Comparison of ENCODE assay signal across 15 cellular contexts in the genomic region with DNA sequence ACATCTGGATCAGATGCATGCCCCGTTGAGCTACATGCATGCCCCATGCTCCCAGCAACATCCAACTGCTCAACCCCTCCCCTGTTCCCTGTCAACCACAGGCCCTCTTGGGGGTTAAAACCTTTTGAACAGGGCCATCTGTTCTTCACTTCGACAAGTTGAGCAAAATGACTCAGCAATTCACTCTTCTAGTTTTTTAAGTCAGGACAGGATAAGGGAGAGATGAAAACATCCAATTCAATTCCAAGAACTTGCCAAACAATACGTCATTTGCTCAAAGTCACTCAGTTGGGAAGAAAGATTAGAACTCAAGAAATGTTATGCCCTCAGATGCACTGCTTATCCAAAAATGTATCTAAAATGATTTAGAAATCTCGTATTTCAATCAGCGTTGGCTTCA. TPM values are rescaled to one million over a fixed set of nuclear protein-coding genes. Genes with fewer than 3 reads are reported as not detected.
DNase-seq lines count a peak whose midpoint lies in the region; ATAC-seq and TF ChIP-seq lines count a peak whose summit lies in the region.
"Had no signal": no experiment of that assay in that cellular context is flagged by ENCODE, and none has a peak within 500 bp of the region (broad histone marks: within the 10 kb centered on the region; RNA-seq: fewer than 3 reads in every experiment).

No MANE protein-coding gene starts in this region.

- no peak overlapping the region for H2BK120ac ChIP-seq in IMR-90 (ENCODE audit: low read depth, low read length)
- H2BK120ac ChIP-seq in trophoblast cell (ENCODE audit: insufficient read depth, low read length, poor library complexity), result no peak overlapping the region

- H2BK20ac ChIP-seq in IMR-90 (ENCODE audit: low read depth, low read length), result no peak overlapping the region

- TF ChIP-seq POLR2A in IMR-90 (IDR thresholded peaks at IDR 0.05; ENCODE audit: low read depth, low read length) (no peak), esophagus muscularis mucosa (IDR thresholded peaks at IDR 0.05; ENCODE audit: low read depth) (no peak)

- no peak for TF ChIP-seq EP300 in esophagus muscularis mucosa (IDR thresholded peaks at IDR 0.05)

- TF ChIP-seq CTCF in IMR-90 (conservative IDR thresholded peaks at IDR 0.05; ENCODE audit: low read depth, low read length), result no peak
- TF ChIP-seq CTCF in GM13977 (IDR thresholded peaks at IDR 0.05; ENCODE audit: extremely low read depth, insufficient read depth, missing control alignments), result no peak
- no peak for TF ChIP-seq CTCF in esophagus muscularis mucosa (IDR thresholded peaks at IDR 0.05)

- H3K4me1 ChIP-seq in IMR-90 (ENCODE audit: control insufficient read depth, insufficient read depth, low read length), result no peaks in the 10 kb centered on the region
- H3K4me1 ChIP-seq in trophoblast cell (ENCODE audit: control insufficient read depth in 1 of 2, insufficient read depth in 2 of 2, low read length in 2 of 2), result peaks cover 0 to 2% of the 10 kb centered on the region in 2 experiments
- H3K4me1 ChIP-seq in esophagus muscularis mucosa, result no peaks in the 10 kb centered on the region

- H2AFZ ChIP-seq in IMR-90 (replicated peaks; ENCODE audit: low read length, poor library complexity) (no peak overlapping the region), trophoblast cell (ENCODE audit: insufficient read depth, low read length, poor library complexity) (no peak overlapping the region)

- H3K9ac ChIP-seq in IMR-90 (ENCODE audit: low read depth, low read length) (no peak overlapping the region), trophoblast cell (ENCODE audit: low read length) (peak overlapping the region; percentile 38)

- H3K4me2 ChIP-seq in IMR-90 (ENCODE audit: low read depth, low read length), result no peak overlapping the region
- H3K4me2 ChIP-seq in trophoblast cell (ENCODE audit: low read length), result no peak overlapping the region

- no peak overlapping the region for H3K27ac ChIP-seq in IMR-90 (ENCODE audit: insufficient read depth, low read length)
- no peak overlapping the region for H3K27ac ChIP-seq in trophoblast cell (ENCODE audit: low read depth, low read length)
- no peak overlapping the region for H3K27ac ChIP-seq in esophagus muscularis mucosa (replicated peaks in 1 of 4)
- H3K27ac ChIP-seq: heart left ventricle had no signal

- H2BK5ac ChIP-seq in IMR-90 (ENCODE audit: low read depth, low read length, poor library complexity, severe bottlenecking), result no peak overlapping the region
- H2BK5ac ChIP-seq in trophoblast cell (ENCODE audit: low read depth, low read length, poor library complexity), result no peak overlapping the region

- H3K14ac ChIP-seq in IMR-90 (replicated peaks; ENCODE audit: low read depth, low read length), result no peak overlapping the region
- no peak overlapping the region for H3K14ac ChIP-seq in trophoblast cell (ENCODE audit: low read length)

- no TSS peak for BruUV-seq in IMR-90 (replicated peaks; lab: Mats Ljungman, UMichigan)

- ATAC-seq in GM18511 (IDR thresholded peaks at IDR 0.05; ENCODE audit: unreplicated experiment) (peak; percentile 44), IMR-90 (ENCODE audit: low read depth) (no peak)
- ATAC-seq: heart left ventricle, SK-N-SH treated with all-trans-retinoic acid at 6 μM for 48 hours had no signal

- CTCF ChIA-PET in IMR-90 (lab: Yijun Ruan, JAX), result no interaction called here
- CTCF ChIA-PET in activated CD4-positive, alpha-beta memory T cell treated with anti-CD3 and anti-CD28 coated beads for 36 hours (lab: Charles Lee), result interaction anchor here (0.9 kb wide), 1 partner anchor 11 kb away, joined by 3 read pairs; no protein-coding TSS in a partner anchor

- no peak overlapping the region for H3K27ac Mint-ChIP-seq in activated CD4-positive, alpha-beta memory T cell treated with anti-CD3 and anti-CD28 coated beads for 36 hours
- H3K27ac Mint-ChIP-seq: activated CD4-positive, alpha-beta T cell treated with anti-CD3 and anti-CD28 coated beads, Interleukin-2, amount 10 ng/mL, durations not matched to agents 24 days and 14 days; activated T-helper 2 cell treated with anti-CD3 and anti-CD28 coated beads, Interferon-gamma antibody, Interleukin-2, Interleukin-4, amounts not matched to agents 10 μg/mL and 5 μg/mL and 100 μg/mL, durations not matched to agents 14 hours and 24 hours and 36 hours; brain had no signal

- in situ Hi-C loops in IMR-90 (cut with MboI; ENCODE audit: low sequenced_read_pairs), result no loop called here
- in situ Hi-C loops in GM13977 (cut with MboI; ENCODE audit: low pct_unique_long_range_greater_than_20kb, low sequenced_read_pairs, unreplicated experiment), result no loop called here

- peaks cover 22% of the 10 kb centered on the region for H3K4me1 Mint-ChIP-seq in activated CD4-positive, alpha-beta memory T cell treated with anti-CD3 and anti-CD28 coated beads for 36 hours (ENCODE audit: low read depth)
- H3K4me1 Mint-ChIP-seq: brain had no signal

- POLR2A ChIA-PET in IMR-90 (lab: Charles Lee; ENCODE audit: unreplicated experiment), result no interaction called here
- POLR2A ChIA-PET in activated CD4-positive, alpha-beta memory T cell treated with anti-CD3 and anti-CD28 coated beads for 36 hours (lab: Charles Lee), result no interaction called here

- H3K36me3 Mint-ChIP-seq in activated CD4-positive, alpha-beta memory T cell treated with anti-CD3 and anti-CD28 coated beads for 36 hours, result no peaks in the 10 kb centered on the region
- H3K36me3 Mint-ChIP-seq: brain had no signal

- H3K79me1 ChIP-seq in IMR-90 (ENCODE audit: low read depth in 1 of 2, low read length in 2 of 2) (no peaks in the 10 kb centered on the region), trophoblast cell (ENCODE audit: low read length) (no peaks in the 10 kb centered on the region)

- no peak for DNase-seq in IMR-90
- peak; percentile 71 for DNase-seq in OCI-M1 (lab: John Stamatoyannopoulos, UW)
- peak in 1 of 2 donors; percentile 73 for DNase-seq in trophoblast cell
- no peak for DNase-seq in GM13977 (ENCODE audit: low spot score)
- DNase-seq in activated CD4-positive, alpha-beta memory T cell treated with anti-CD3 and anti-CD28 coated beads for 36 hours, result no peak
- DNase-seq in esophagus muscularis mucosa (ENCODE audit: extremely low spot score), result no peak
- DNase-seq: activated CD4-positive, alpha-beta T cell treated with anti-CD3 and anti-CD28 coated beads, Interleukin-2, amount 10 ng/mL, durations not matched to agents 24 days and 14 days; DMS153; heart left ventricle; NCI-H146; NK-92 treated with Interleukin-12 subunit alpha and Interleukin-12 subunit beta, amount 100 ng/mL, for 24 hours had no signal

- H4K91ac ChIP-seq in IMR-90 (ENCODE audit: insufficient read depth, low read depth, low read length) (no peak overlapping the region), trophoblast cell (ENCODE audit: low read depth, low read length) (no peak overlapping the region)

- H3K36me3 ChIP-seq in IMR-90 (ENCODE audit: control insufficient read depth, insufficient read depth, low read length), result no peaks in the 10 kb centered on the region
- no peaks in the 10 kb centered on the region for H3K36me3 ChIP-seq in trophoblast cell (ENCODE audit: control insufficient read depth in 1 of 2, insufficient read depth in 2 of 2, low read length in 2 of 2)
- no peaks in the 10 kb centered on the region for H3K36me3 ChIP-seq in esophagus muscularis mucosa
- H3K36me3 ChIP-seq: heart left ventricle had no signal

- no peak overlapping the region for H3K23ac ChIP-seq in IMR-90 (ENCODE audit: low read depth, low read length)
- H3K23ac ChIP-seq in trophoblast cell (ENCODE audit: low read length), result no peak overlapping the region

- H3K4me3 ChIP-seq in IMR-90 (ENCODE audit: insufficient read depth, low read depth, low read length) (no peak overlapping the region), trophoblast cell (ENCODE audit: low read depth, low read length) (no peak overlapping the region), esophagus muscularis mucosa (no peak overlapping the region)
- H3K4me3 ChIP-seq: heart left ventricle had no signal

- no peak overlapping the region for H3K4ac ChIP-seq in IMR-90 (ENCODE audit: low read depth, low read length)
- H3K4ac ChIP-seq in trophoblast cell (ENCODE audit: low read depth, low read length), result no peak overlapping the region

- no peaks in the 10 kb centered on the region for H3K9me3 Mint-ChIP-seq in activated CD4-positive, alpha-beta memory T cell treated with anti-CD3 and anti-CD28 coated beads for 36 hours
- H3K9me3 Mint-ChIP-seq: activated CD4-positive, alpha-beta T cell treated with anti-CD3 and anti-CD28 coated beads, Interleukin-2, amount 10 ng/mL, durations not matched to agents 24 days and 14 days; activated T-helper 2 cell treated with anti-CD3 and anti-CD28 coated beads, Interferon-gamma antibody, Interleukin-2, Interleukin-4, amounts not matched to agents 10 μg/mL and 5 μg/mL and 100 μg/mL, durations not matched to agents 14 hours and 24 hours and 36 hours; brain had no signal

- intact Hi-C loops in IMR-90 (cut with micrococcal nuclease) (no loop called here), esophagus muscularis mucosa (cut with DNase I) (no loop called here)
- intact Hi-C loops in activated CD4-positive, alpha-beta memory T cell treated with anti-CD3 and anti-CD28 coated beads for 36 hours (cut with micrococcal nuclease), result no loop called here

- no peak overlapping the region for H3K4me3 Mint-ChIP-seq in activated CD4-positive, alpha-beta memory T cell treated with anti-CD3 and anti-CD28 coated beads for 36 hours
- H3K4me3 Mint-ChIP-seq: activated CD4-positive, alpha-beta T cell treated with anti-CD3 and anti-CD28 coated beads, Interleukin-2, amount 10 ng/mL, durations not matched to agents 24 days and 14 days; brain had no signal

- H3K27me3 ChIP-seq in IMR-90 (ENCODE audit: control insufficient read depth, insufficient read depth, low read length), result peaks cover 24% of the 10 kb centered on the region
- H3K27me3 ChIP-seq in trophoblast cell (ENCODE audit: insufficient read depth, low read length), result no peaks in the 10 kb centered on the region
- H3K27me3 ChIP-seq in esophagus muscularis mucosa, result no peaks in the 10 kb centered on the region

- H3K56ac ChIP-seq in IMR-90 (ENCODE audit: extremely low read depth, insufficient read depth, low read length), result no peak overlapping the region

- WGBS in IMR-90 (ENCODE audit: extremely low coverage in 2 of 2, insufficient read length in 1 of 2), 2 experiments, result 92% methylated on average over 2 of the region's 5 CpGs; no CpG with 5 or more reads in 1 of the 2 experiments
- WGBS in trophoblast cell (ENCODE audit: extremely low coverage, insufficient coverage, insufficient read length), result no CpG with 5 or more reads among the region's 5 CpGs
- WGBS in esophagus muscularis mucosa, result 62% methylated on average over 5 of the region's 5 CpGs

- H4K8ac ChIP-seq in IMR-90 (ENCODE audit: low read depth in 2 of 2, low read length in 2 of 2), result no peak overlapping the region
- H4K8ac ChIP-seq in trophoblast cell (ENCODE audit: low read depth, low read length), result no peak overlapping the region

- TF ChIP-seq RAD21 in IMR-90 (IDR thresholded peaks at IDR 0.05; ENCODE audit: low read length), result no peak

- H2AK5ac ChIP-seq in IMR-90 (ENCODE audit: low read depth, low read length) (no peak overlapping the region), trophoblast cell (ENCODE audit: low read length) (no peak overlapping the region)

- no peaks in the 10 kb centered on the region for H3K9me1 ChIP-seq in IMR-90 (ENCODE audit: insufficient read depth, low read length)

- no peak overlapping the region for H4K12ac ChIP-seq in trophoblast cell (ENCODE audit: low read depth, low read length)

- no peak overlapping the region for H3K18ac ChIP-seq in IMR-90 (ENCODE audit: low read depth, low read length)
- H3K18ac ChIP-seq in trophoblast cell (ENCODE audit: low read length), result no peak overlapping the region

- no peaks in the 10 kb centered on the region for H4K20me1 ChIP-seq in IMR-90 (ENCODE audit: insufficient read depth, low read length)

- no peaks in the 10 kb centered on the region for H3K79me2 ChIP-seq in trophoblast cell (ENCODE audit: control insufficient read depth, insufficient read depth, low read length, poor library complexity)

- dilution Hi-C loops in IMR-90 (cut with HindIII; ENCODE audit: low sequenced_read_pairs, unreplicated experiment), result no loop called here

- no peaks in the 10 kb centered on the region for H3K27me3 Mint-ChIP-seq in activated CD4-positive, alpha-beta memory T cell treated with anti-CD3 and anti-CD28 coated beads for 36 hours
- H3K27me3 Mint-ChIP-seq: brain had no signal

- no peak overlapping the region for H2BK12ac ChIP-seq in trophoblast cell (ENCODE audit: low read length)

- no peaks in the 10 kb centered on the region for H3K9me3 ChIP-seq in IMR-90 (ENCODE audit: control insufficient read depth, insufficient read depth, low read length)
- H3K9me3 ChIP-seq in trophoblast cell (ENCODE audit: insufficient read depth, low read depth, low read length), result no peaks in the 10 kb centered on the region
- no peaks in the 10 kb centered on the region for H3K9me3 ChIP-seq in esophagus muscularis mucosa
- H3K9me3 ChIP-seq: heart left ventricle had no signal

- no peak overlapping the region for H2BK15ac ChIP-seq in IMR-90 (ENCODE audit: low read depth, low read length)

- H2AK9ac ChIP-seq in IMR-90 (replicated peaks; ENCODE audit: low read depth, low read length, poor library complexity), result no peak overlapping the region

- no peak overlapping the region for H4K5ac ChIP-seq in IMR-90 (ENCODE audit: low read depth, low read length)

RNA-seq across cellular contexts. Expression of gene MTF2, which starts 46.1 kb away (rescaled TPM):
- 33.3 and 39.8 TPM in 2 replicates for total RNA-seq in IMR-90 (2012; rRNA removed)
- polyA plus RNA-seq in IMR-90 (2012; rRNA removed), result 9.5 and 10.6 TPM in 2 replicates
- 2.1 and 2.5 TPM in 2 replicates for polyA plus RNA-seq in IMR-90 (2012; cell fraction: cytosol; rRNA removed)
- polyA plus RNA-seq in IMR-90 (2012; cell fraction: nucleus; rRNA removed; ENCODE audit: low replicate concordance), result 1.8 and 10.8 TPM in 2 replicates
- 38.1 and 38.4 TPM in 2 replicates for polyA plus RNA-seq in trophoblast cell (2013)
- 10 to 100 TPM; 53.6 to 55.1 TPM for total RNA-seq in activated CD4-positive, alpha-beta memory T cell treated with anti-CD3 and anti-CD28 coated beads for 36 hours
- 10 to 100 TPM in 2 of 4 donors, 1 to 10 TPM in 2; 7.1 to 13.4 (median 9.9) TPM for total RNA-seq in esophagus muscularis mucosa
